ENCODE assay signal across 19 cellular contexts in the genomic region with DNA sequence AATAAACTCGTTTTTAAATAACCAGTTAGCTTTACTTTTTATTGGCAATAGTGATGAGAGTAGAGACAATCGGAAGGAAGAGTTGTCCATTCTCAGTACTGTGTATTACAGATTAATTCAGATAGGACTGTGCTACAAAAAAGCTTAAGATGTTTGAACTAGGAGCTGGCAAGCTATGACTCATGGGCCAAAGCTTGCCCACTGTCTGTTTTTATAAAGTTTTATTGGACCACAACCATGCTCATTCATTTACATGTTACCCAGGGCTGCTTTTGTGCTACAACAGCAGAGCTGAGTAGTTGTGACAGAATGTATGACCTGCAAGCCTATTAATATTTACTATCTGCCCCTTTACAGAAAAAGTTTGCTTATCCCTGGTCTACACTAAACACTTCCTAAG. TPM values are rescaled to one million over a fixed set of nuclear protein-coding genes. Genes with fewer than 3 reads are reported as not detected.
DNase-seq lines count a peak whose midpoint lies in the region; ATAC-seq and TF ChIP-seq lines count a peak whose summit lies in the region.
"Had no signal": no experiment of that assay in that cellular context is flagged by ENCODE, and none has a peak within 500 bp of the region (broad histone marks: within the 10 kb centered on the region; RNA-seq: fewer than 3 reads in every experiment).

No MANE protein-coding gene starts in this region.

- H3K4me3 ChIP-seq in RWPE2 (ENCODE audit: severe bottlenecking) = no peak overlapping the region
- H3K4me3 ChIP-seq in fibroblast of villous mesenchyme (ENCODE audit: low read depth, low read length) = no peak overlapping the region
- H3K4me3 ChIP-seq: SK-N-MC had no signal

- no peak for TF ChIP-seq CTCF in RWPE2 (IDR thresholded peaks at IDR 0.05; ENCODE audit: poor library complexity, severe bottlenecking)
- no peak for TF ChIP-seq CTCF in fibroblast of villous mesenchyme (IDR thresholded peaks at IDR 0.05; ENCODE audit: insufficient read depth, low read depth, low read length)

- no peaks in the 10 kb centered on the region for H3K9me3 ChIP-seq in RWPE2 (ENCODE audit: severe bottlenecking)

- peaks cover 20% of the 10 kb centered on the region for H3K4me1 ChIP-seq in RWPE2 (ENCODE audit: insufficient read depth, poor library complexity, severe bottlenecking)

- peak overlapping the region; percentile 6 for H3K27ac ChIP-seq in RWPE2 (ENCODE audit: poor library complexity, severe bottlenecking)
- H3K27ac ChIP-seq: SK-N-MC had no signal

- no peaks in the 10 kb centered on the region for H3K27me3 ChIP-seq in RWPE2 (ENCODE audit: insufficient read depth, poor library complexity, severe bottlenecking)

- DNase-seq in Daoy (ENCODE audit: low read depth) (peak; percentile 68), HS-5 (ENCODE audit: low read depth) (peak; percentile 19), RWPE2 (ENCODE audit: low spot score) (no peak), fibroblast of villous mesenchyme (ENCODE audit: low read depth) (peak; percentile 19), Ammon's horn (ENCODE audit: low spot score) (no peak)
- DNase-seq in stimulated activated naive CD4-positive, alpha-beta T cell treated with Interleukin-2 at 50 U/mL for 16 hours (lab: John Stamatoyannopoulos, UW) = no peak
- DNase-seq: activated B cell treated with CpG ODN at 0.5 μM for 24 hours; activated CD8-positive, alpha-beta T cell treated with anti-CD3 and anti-CD28 coated beads for 36 hours; activated T-cell treated with anti-CD3 and anti-CD28 coated beads, Interleukin-2, amount 50 U/mL, for 48 hours; effector memory CD4-positive, alpha-beta T cell; GDM1; mesenchymal stem cell; naive B cell; NCI-H1436 treated with DMSO at 0.1 percent for 48 hours; NCI-H2171; NCI-H748 treated with DMSO at 0.1 percent for 48 hours had no signal

- ATAC-seq in RWPE2 (ENCODE audit: low read depth) (peak; percentile 35; the same call in 1 of the 3 replicates), HG02623 (IDR thresholded peaks at IDR 0.05; ENCODE audit: unreplicated experiment) (no peak), HG03045 (IDR thresholded peaks at IDR 0.05; ENCODE audit: unreplicated experiment) (no peak)
- ATAC-seq: activated CD8-positive, alpha-beta T cell treated with anti-CD3 and anti-CD28 coated beads for 36 hours had no signal

- peaks cover 65% of the 10 kb centered on the region for H3K36me3 ChIP-seq in RWPE2 (ENCODE audit: low read depth)

RNA-seq across cellular contexts. Expression of a gene that starts 19.4 kb away (rescaled TPM):
- total RNA-seq in Daoy (2014; rRNA removed; shearing (Covaris generic)) = 52.9 and 60.9 TPM in 2 replicates
- total RNA-seq in fibroblast of villous mesenchyme = 146 and 166 TPM in 2 replicates

Comparison
In these comparisons a context has a peak if more than half of its experiments do, and no peak if none do; other contexts are left out.
1. DNase-seq: peak in Daoy (single experiment), HS-5 (single experiment) and fibroblast of villous mesenchyme (single experiment); none in RWPE2 (single experiment), Ammon's horn (single experiment) and stimulated activated naive CD4-positive, alpha-beta T cell treated with Interleukin-2 at 50 U/mL for 16 hours (single experiment).